ENCODE assay signal across 1 cellular context in the genomic region with DNA sequence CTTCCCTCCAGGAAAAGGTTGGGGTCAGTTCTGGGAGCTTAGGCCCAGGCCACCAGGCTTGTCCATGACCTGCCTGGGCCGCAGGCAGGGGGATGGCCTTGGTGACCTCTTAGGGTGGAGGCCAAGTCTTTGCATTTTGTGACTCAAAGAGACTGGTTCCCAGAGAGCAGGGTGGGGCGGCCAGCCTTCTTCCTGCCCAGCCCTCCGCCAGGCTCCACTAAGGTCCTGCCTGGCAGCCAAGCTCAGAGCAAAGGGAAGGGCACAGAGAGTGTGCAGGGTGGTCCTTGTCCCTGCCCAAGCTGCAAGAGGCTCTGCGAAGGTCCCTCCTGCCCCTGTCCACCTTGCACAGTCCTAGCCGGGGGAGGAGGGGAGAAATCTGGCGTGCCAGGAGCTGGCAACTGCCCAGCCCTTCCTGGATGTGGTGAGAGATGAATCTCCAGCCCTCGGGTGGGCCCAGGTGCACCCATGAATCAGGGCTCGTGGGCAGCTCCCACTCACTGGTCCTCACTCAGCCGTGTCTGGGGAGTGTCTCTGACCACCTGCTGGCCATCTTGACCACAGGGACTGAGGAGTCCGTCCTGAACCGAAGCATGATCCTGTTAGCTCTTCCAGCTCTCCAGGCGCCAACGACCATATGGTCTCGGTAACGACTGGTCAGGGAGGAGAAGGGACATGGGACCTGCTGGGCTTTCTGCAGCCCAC.
TF ChIP-seq lines count a peak whose summit lies in the region.

No MANE protein-coding gene starts in this region.

TF ChIP-seq in H1, 55 proteins besides CTCF, POLR2A, EP300 and RAD21:
- TF ChIP-seq BCL11A (IDR thresholded peaks at IDR 0.05; ENCODE audit: low read depth in 2 of 2, low read length in 2 of 2) (no peak), TCF12 (IDR thresholded peaks at IDR 0.05; ENCODE audit: low read depth, low read length) (no peak), TBP (IDR thresholded peaks at IDR 0.05; ENCODE audit: low read depth, low read length) (no peak)
